Comparison of ENCODE assay signal across 1 cellular context in the genomic region with DNA sequence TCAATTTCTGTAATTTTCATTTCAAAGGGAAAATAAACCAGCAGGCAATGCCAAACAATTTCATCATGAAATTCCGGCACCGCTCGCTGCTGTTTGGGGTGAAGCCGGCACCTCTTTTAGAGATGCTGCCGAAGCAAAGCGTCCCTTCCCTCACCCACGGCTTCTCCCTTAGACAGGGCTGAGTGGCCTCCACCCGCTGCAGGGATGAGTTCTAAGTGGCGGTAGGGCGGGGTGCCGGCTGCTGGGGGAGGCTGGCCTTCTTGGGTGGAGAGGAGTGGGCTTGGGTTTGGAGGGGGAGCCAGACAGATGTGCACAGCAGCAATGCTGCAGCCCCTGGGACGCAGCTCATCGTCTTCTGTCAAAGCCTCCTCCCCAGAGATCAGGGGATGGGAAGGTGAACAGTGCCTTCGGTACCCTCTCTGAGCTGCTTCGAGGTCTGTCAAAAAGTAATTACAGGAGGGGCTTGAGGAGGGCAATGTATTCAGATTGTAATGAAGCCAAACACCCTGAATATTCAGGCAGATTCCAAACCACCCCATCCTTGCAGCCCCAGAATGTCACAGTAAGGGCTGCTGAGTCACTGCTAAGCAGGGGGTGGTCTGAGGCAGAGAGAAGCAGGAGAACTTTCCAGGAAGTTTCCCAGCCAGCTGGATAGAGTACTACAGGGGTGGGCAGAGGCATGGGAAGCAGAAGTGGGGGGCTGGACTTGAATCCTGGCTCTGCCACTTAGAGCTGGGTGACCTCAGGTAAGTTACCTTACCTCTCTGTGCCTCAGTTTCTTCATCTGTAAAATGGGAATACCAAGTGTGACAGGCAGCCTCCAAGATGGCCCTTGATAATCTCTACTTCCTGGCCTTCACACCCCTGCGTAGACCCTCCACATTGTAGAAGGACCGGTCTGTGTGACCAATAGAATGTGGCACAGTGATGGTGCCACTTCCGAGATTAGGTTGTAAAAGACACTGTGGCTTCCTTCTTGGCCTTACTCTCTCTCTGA.
TF ChIP-seq lines count a peak whose summit lies in the region.

No MANE protein-coding gene starts in this region.

TF ChIP-seq in WTC11, 78 proteins besides CTCF, POLR2A, EP300 and RAD21 (continued from another document):
- TF ChIP-seq, protein P1, sequence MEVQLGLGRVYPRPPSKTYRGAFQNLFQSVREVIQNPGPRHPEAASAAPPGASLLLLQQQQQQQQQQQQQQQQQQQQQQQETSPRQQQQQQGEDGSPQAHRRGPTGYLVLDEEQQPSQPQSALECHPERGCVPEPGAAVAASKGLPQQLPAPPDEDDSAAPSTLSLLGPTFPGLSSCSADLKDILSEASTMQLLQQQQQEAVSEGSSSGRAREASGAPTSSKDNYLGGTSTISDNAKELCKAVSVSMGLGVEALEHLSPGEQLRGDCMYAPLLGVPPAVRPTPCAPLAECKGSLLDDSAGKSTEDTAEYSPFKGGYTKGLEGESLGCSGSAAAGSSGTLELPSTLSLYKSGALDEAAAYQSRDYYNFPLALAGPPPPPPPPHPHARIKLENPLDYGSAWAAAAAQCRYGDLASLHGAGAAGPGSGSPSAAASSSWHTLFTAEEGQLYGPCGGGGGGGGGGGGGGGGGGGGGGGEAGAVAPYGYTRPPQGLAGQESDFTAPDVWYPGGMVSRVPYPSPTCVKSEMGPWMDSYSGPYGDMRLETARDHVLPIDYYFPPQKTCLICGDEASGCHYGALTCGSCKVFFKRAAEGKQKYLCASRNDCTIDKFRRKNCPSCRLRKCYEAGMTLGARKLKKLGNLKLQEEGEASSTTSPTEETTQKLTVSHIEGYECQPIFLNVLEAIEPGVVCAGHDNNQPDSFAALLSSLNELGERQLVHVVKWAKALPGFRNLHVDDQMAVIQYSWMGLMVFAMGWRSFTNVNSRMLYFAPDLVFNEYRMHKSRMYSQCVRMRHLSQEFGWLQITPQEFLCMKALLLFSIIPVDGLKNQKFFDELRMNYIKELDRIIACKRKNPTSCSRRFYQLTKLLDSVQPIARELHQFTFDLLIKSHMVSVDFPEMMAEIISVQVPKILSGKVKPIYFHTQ (CRISPR knock-in tag; IDR thresholded peaks at IDR 0.05) = no peak
- TF ChIP-seq ZBTB21 (CRISPR knock-in tag; IDR thresholded peaks at IDR 0.05; ENCODE audit: borderline replicate concordance) = no peak
- TF ChIP-seq, protein P2, sequence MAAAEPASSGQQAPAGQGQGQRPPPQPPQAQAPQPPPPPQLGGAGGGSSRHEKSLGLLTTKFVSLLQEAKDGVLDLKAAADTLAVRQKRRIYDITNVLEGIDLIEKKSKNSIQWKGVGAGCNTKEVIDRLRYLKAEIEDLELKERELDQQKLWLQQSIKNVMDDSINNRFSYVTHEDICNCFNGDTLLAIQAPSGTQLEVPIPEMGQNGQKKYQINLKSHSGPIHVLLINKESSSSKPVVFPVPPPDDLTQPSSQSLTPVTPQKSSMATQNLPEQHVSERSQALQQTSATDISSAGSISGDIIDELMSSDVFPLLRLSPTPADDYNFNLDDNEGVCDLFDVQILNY (CRISPR knock-in tag; IDR thresholded peaks at IDR 0.05) = no peak
- no peak for TF ChIP-seq SMAD4 (CRISPR knock-in tag; IDR thresholded peaks at IDR 0.05)
- TF ChIP-seq, protein P3, sequence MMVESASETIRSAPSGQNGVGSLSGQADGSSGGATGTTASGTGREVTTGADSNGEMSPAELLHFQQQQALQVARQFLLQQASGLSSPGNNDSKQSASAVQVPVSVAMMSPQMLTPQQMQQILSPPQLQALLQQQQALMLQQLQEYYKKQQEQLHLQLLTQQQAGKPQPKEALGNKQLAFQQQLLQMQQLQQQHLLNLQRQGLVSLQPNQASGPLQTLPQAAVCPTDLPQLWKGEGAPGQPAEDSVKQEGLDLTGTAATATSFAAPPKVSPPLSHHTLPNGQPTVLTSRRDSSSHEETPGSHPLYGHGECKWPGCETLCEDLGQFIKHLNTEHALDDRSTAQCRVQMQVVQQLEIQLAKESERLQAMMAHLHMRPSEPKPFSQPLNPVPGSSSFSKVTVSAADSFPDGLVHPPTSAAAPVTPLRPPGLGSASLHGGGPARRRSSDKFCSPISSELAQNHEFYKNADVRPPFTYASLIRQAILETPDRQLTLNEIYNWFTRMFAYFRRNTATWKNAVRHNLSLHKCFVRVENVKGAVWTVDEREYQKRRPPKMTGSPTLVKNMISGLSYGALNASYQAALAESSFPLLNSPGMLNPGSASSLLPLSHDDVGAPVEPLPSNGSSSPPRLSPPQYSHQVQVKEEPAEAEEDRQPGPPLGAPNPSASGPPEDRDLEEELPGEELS (CRISPR knock-in tag; IDR thresholded peaks at IDR 0.05) = no peak
- peak; percentile 28; the same call in 1 of the 2 replicates for TF ChIP-seq ZNF423 (CRISPR knock-in tag; IDR thresholded peaks at IDR 0.05)
- TF ChIP-seq ETV6 (CRISPR knock-in tag; IDR thresholded peaks at IDR 0.05) = peak; percentile 52; the same call in 1 of the 2 replicates
- TF ChIP-seq JUN (CRISPR knock-in tag; IDR thresholded peaks at IDR 0.05) = no peak
- peak; percentile 50; the same call in 1 of the 2 replicates for TF ChIP-seq GTF2I (CRISPR knock-in tag; conservative IDR thresholded peaks at IDR 0.05)
- peak; percentile 41; the same call in 1 of the 2 replicates for TF ChIP-seq TEAD1 (CRISPR knock-in tag; IDR thresholded peaks at IDR 0.05)
- peak; percentile 97 for TF ChIP-seq NFE2L1 (CRISPR knock-in tag; IDR thresholded peaks at IDR 0.05)
- no peak for TF ChIP-seq GRHL2 (CRISPR knock-in tag; IDR thresholded peaks at IDR 0.05; ENCODE audit: insufficient replicate concordance, severe bottlenecking)
- no peak for TF ChIP-seq HMGA2 (CRISPR knock-in tag; IDR thresholded peaks at IDR 0.05)
